1 cellular context compared by ENCODE assay signal in genomic region chr2:213443952-213444351, GRCh38.
TF ChIP-seq lines count a peak whose summit lies in the region.

No MANE protein-coding gene starts in this region.

TF ChIP-seq in GM23338, 12 proteins besides CTCF, POLR2A, EP300 and RAD21 (continued from another document):
- TF ChIP-seq ZNF462 (CRISPR knock-in tag; IDR thresholded peaks at IDR 0.05) (no peak), ZNF331 (CRISPR knock-in tag; IDR thresholded peaks at IDR 0.05; ENCODE audit: low read depth) (no peak), NANOG (IDR thresholded peaks at IDR 0.05; ENCODE audit: borderline replicate concordance) (no peak), CREB1 (CRISPR knock-in tag; IDR thresholded peaks at IDR 0.05; ENCODE audit: low read depth) (no peak)
